In the genomic region with DNA sequence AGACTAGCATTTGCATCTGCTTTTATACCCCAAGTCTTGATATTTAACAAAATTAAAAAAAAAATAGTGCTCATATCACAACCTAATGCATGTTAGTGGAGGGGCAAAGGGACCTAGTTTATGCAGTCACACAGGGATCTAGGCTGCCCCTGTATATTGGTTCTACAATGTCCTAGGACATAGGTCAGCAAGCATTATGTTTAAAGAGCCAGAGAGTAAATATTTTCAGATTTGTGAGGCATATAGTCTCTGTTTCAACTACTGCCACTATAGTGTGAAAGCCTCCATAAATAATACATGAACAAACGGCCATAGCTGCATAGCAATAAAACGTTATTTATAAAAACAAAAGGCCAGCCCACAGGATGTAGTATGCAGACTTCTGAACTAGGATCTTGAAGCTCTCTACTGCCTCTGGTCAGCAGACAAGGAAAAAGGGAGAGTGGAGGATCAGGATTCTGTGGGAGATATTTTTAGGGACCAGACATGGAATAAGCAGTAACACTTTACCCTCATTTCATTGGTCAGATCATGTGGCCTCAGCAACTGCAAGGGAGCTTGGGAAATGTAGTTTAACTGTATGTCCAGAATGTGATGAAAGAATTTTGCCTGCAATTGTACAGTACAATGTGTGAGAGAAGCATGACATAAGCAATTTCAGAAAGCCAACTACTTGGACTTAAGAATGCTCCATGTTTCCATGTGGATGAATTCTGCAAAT, we compare ENCODE assay signal across 17 cellular contexts.
DNase-seq lines count a peak whose midpoint lies in the region; ATAC-seq, FAIRE-seq and TF ChIP-seq lines count a peak whose summit lies in the region.
"Had no signal": no experiment of that assay in that cellular context is flagged by ENCODE, and none has a peak within 500 bp of the region (broad histone marks: within the 10 kb centered on the region; RNA-seq: fewer than 3 reads in every experiment).

No MANE protein-coding gene starts in this region.

- H2BK20ac ChIP-seq in H1 (ENCODE audit: low read length) = no peak overlapping the region

- no peaks in the 10 kb centered on the region for H4K20me1 ChIP-seq in H1 (replicated peaks in 1 of 2; ENCODE audit: control insufficient read depth in 1 of 2, insufficient read depth in 2 of 2, low read length in 2 of 2)

- no peaks in the 10 kb centered on the region for H3K79me1 ChIP-seq in H1 (ENCODE audit: low read depth, low read length)

- no peak overlapping the region for H3K27ac Mint-ChIP-seq in MCF 10A (ENCODE audit: low read depth, unreplicated experiment)
- H3K27ac Mint-ChIP-seq: memory B cell; progenitor cell of endocrine pancreas; stimulated activated memory B cell treated with anti-CD40 and anti-IgM and Interleukin-4, amounts not matched to agents 10 μg/mL and 1 μg/mL and 100 μg/mL, for 72 hours had no signal

- H3K4me3 Mint-ChIP-seq in MCF 10A (ENCODE audit: unreplicated experiment) = no peak overlapping the region
- H3K4me3 Mint-ChIP-seq: memory B cell; stimulated activated memory B cell treated with anti-CD40 and anti-IgM and Interleukin-4, amounts not matched to agents 10 μg/mL and 1 μg/mL and 100 μg/mL, for 72 hours had no signal

- H3K4me1 ChIP-seq in breast epithelium (no peaks in the 10 kb centered on the region), H1 (replicated peaks in 1 of 4; ENCODE audit: control insufficient read depth in 3 of 4, insufficient read depth in 4 of 4, low read length in 3 of 4) (peaks cover 0 to 9% (median 5%) of the 10 kb centered on the region in 4 experiments; a peak in 4 of 7 replicates)

- H2BK12ac ChIP-seq in H1 (ENCODE audit: low read depth, low read length) = no peak overlapping the region

- no peaks in the 10 kb centered on the region for H3K36me3 Mint-ChIP-seq in MCF 10A (ENCODE audit: insufficient read depth, unreplicated experiment)
- H3K36me3 Mint-ChIP-seq: memory B cell; stimulated activated memory B cell treated with anti-CD40 and anti-IgM and Interleukin-4, amounts not matched to agents 10 μg/mL and 1 μg/mL and 100 μg/mL, for 72 hours had no signal

- peak; percentile 33 for ATAC-seq in sciatic nerve
- ATAC-seq in HG03280 (IDR thresholded peaks at IDR 0.05; ENCODE audit: unreplicated experiment) = no peak
- ATAC-seq: stimulated activated memory B cell treated with anti-CD40 and anti-IgM and Interleukin-4, amounts not matched to agents 10 μg/mL and 1 μg/mL and 100 μg/mL, for 72 hours had no signal

- H3K56ac ChIP-seq in H1 (replicated peaks; ENCODE audit: insufficient read length, low read depth, low read length) = no peak overlapping the region

- H4K8ac ChIP-seq in H1 (ENCODE audit: extremely low read depth, insufficient read depth, low read length) = no peak overlapping the region

- no peak for TF ChIP-seq EP300 in H1 (IDR thresholded peaks at IDR 0.05; ENCODE audit: borderline replicate concordance in 1 of 2, low read depth in 2 of 2, low read length in 2 of 2)

- no peak overlapping the region for H3K14ac ChIP-seq in H1 (ENCODE audit: insufficient read length)

- H2BK120ac ChIP-seq in H1 (replicated peaks; ENCODE audit: low read depth, low read length) = no peak overlapping the region

- H3K4ac ChIP-seq in H1 (replicated peaks; ENCODE audit: insufficient read length, low read depth, low read length) = no peak overlapping the region

- no peak overlapping the region for H3K23ac ChIP-seq in H1 (ENCODE audit: insufficient read length)

- DNase-seq in MCF 10A (ENCODE audit: unreplicated experiment) = peak; percentile 70
- DNase-seq in breast epithelium (ENCODE audit: low spot score in 2 of 2) = no peak
- peak; percentile 2 to 22 for DNase-seq in NCI-H1930 (lab: John Stamatoyannopoulos, UW)
- no peak for DNase-seq in H1 (ENCODE audit: low read depth in 1 of 2, low spot score in 2 of 2)
- no peak for DNase-seq in sciatic nerve (ENCODE audit: low spot score)
- DNase-seq in coronary artery (ENCODE audit: low spot score) = no peak
- DNase-seq in GM10266 (ENCODE audit: extremely low spot score) = no peak
- DNase-seq: activated CD4-positive, alpha-beta T cell treated with anti-CD3 and anti-CD28 coated beads, Interleukin-2, amount 50 U/mL, for 48 hours; caudate nucleus; hippocampal formation; NCI-H526 treated with DMSO at 0.1 percent for 48 hours; stimulated activated CD4-positive, alpha-beta T cell treated with anti-CD3 and anti-CD28 coated beads, Interleukin-2, amount 100 ng/mL, for 24 hours had no signal

- H2AK5ac ChIP-seq in H1 (ENCODE audit: low read depth, low read length) = no peak overlapping the region

- H3K18ac ChIP-seq in H1 (ENCODE audit: extremely low read depth, low read length) = no peak overlapping the region

- FAIRE-seq in H1 (lab: Jason Lieb, UNC) = peak; percentile 86

- no peak for TF ChIP-seq RAD21 in H1 (IDR thresholded peaks at IDR 0.05 in 1 of 2, conservative IDR thresholded peaks at IDR 0.05 in 1 of 2; ENCODE audit: low read depth in 2 of 2, low read length in 2 of 2)

- TF ChIP-seq CTCF in MCF 10A (IDR thresholded peaks at IDR 0.05; ENCODE audit: unreplicated experiment) (no peak), breast epithelium (IDR thresholded peaks at IDR 0.05) (no peak), H1 (IDR thresholded peaks at IDR 0.05; ENCODE audit: control extremely low read depth in 1 of 3, insufficient read depth in 1 of 3, low read depth in 1 of 3, low read length in 3 of 3) (no peak), coronary artery (IDR thresholded peaks at IDR 0.05) (no peak), GM10266 (IDR thresholded peaks at IDR 0.05; ENCODE audit: control insufficient read depth, insufficient read depth, low read depth, missing control alignments) (no peak)

- H3K9ac ChIP-seq in H1 (replicated peaks in 1 of 4; ENCODE audit: extremely low read depth in 1 of 4, low read depth in 3 of 4, low read length in 3 of 4) = no peak overlapping the region

- no TSS peak for BruUV-seq in MCF 10A (replicated peaks; lab: Mats Ljungman, UMichigan)

- no peak overlapping the region for H2BK15ac ChIP-seq in H1 (ENCODE audit: low read length)

- H3K79me2 ChIP-seq in H1 (ENCODE audit: control insufficient read depth in 1 of 2, insufficient read depth in 2 of 2, low read length in 2 of 2) = no peaks in the 10 kb centered on the region

- no peaks in the 10 kb centered on the region for H3K27me3 Mint-ChIP-seq in MCF 10A (ENCODE audit: insufficient read depth, unreplicated experiment)
- H3K27me3 Mint-ChIP-seq: memory B cell; progenitor cell of endocrine pancreas; stimulated activated memory B cell treated with anti-CD40 and anti-IgM and Interleukin-4, amounts not matched to agents 10 μg/mL and 1 μg/mL and 100 μg/mL, for 72 hours had no signal

- no peak overlapping the region for H4K91ac ChIP-seq in H1 (replicated peaks; ENCODE audit: insufficient read length, low read length)

- intact Hi-C loops in MCF 10A (cut with micrococcal nuclease) (no loop called here), breast epithelium (cut with DNase I; ENCODE audit: low total_unique reads) (no loop called here), sciatic nerve (cut with DNase I) (no loop called here)

- no peak overlapping the region for H2BK5ac ChIP-seq in H1 (ENCODE audit: low read depth, low read length)

- peaks cover 21% of the 10 kb centered on the region for H3K9me3 Mint-ChIP-seq in MCF 10A (ENCODE audit: unreplicated experiment)
- H3K9me3 Mint-ChIP-seq: stimulated activated memory B cell treated with anti-CD40 and anti-IgM and Interleukin-4, amounts not matched to agents 10 μg/mL and 1 μg/mL and 100 μg/mL, for 72 hours had no signal

- no peak overlapping the region for H4K5ac ChIP-seq in H1 (ENCODE audit: insufficient read length, low read depth, low read length)

- POLR2A ChIA-PET in MCF 10A (lab: Yijun Ruan, JAX) = interaction anchor here (0.6 kb wide), 1 partner anchor 1052 kb away, joined by 3 read pairs; no protein-coding TSS in a partner anchor
- POLR2A ChIA-PET in H1 (lab: Charles Lee; ENCODE audit: partially characterized antibody) = no interaction called here

- H3K4me1 Mint-ChIP-seq in MCF 10A (ENCODE audit: insufficient read depth, unreplicated experiment) = no peaks in the 10 kb centered on the region
- H3K4me1 Mint-ChIP-seq: memory B cell; stimulated activated memory B cell treated with anti-CD40 and anti-IgM and Interleukin-4, amounts not matched to agents 10 μg/mL and 1 μg/mL and 100 μg/mL, for 72 hours had no signal

- no peaks in the 10 kb centered on the region for H3K9me3 ChIP-seq in breast epithelium
- H3K9me3 ChIP-seq in H1 (ENCODE audit: insufficient read depth in 2 of 2, low read depth in 1 of 2, low read length in 1 of 2) = no peaks in the 10 kb centered on the region

- WGBS in H1 (ENCODE audit: extremely low coverage in 1 of 2, insufficient coverage in 1 of 2, insufficient read length in 1 of 2, insufficient replicate concordance in 2 of 2, low coverage in 1 of 2, low lambda C conversion rate in 2 of 2, missing lambda C conversion rate in 1 of 2), 2 experiments = 94% methylated on average over 2 of the region's 2 CpGs; no CpG with 5 or more reads in 1 of the 2 experiments

- CTCF ChIA-PET in MCF 10A (lab: Yijun Ruan, JAX) = interaction anchor here (0.7 kb wide), 1 partner anchor 28 kb away, joined by 3 read pairs; no protein-coding TSS in a partner anchor
- CTCF ChIA-PET in H1 (lab: Charles Lee; ENCODE audit: partially characterized antibody) = no interaction called here

- H3K27ac ChIP-seq in breast epithelium = no peak overlapping the region
- no peak overlapping the region for H3K27ac ChIP-seq in H1 (ENCODE audit: low read depth, low read length)
- no peak overlapping the region for H3K27ac ChIP-seq in coronary artery
- H3K27ac ChIP-seq: epithelial cell of prostate had no signal

- no peaks in the 10 kb centered on the region for H3K23me2 ChIP-seq in H1 (ENCODE audit: low read depth, low read length)

- peak overlapping the region; percentile 95 for H2AFZ ChIP-seq in H1 (ENCODE audit: low read length)

- no peak overlapping the region; a peak in 1 of 4 replicates for H3K4me2 ChIP-seq in H1 (ENCODE audit: insufficient read depth in 1 of 2, low read depth in 2 of 2, low read length in 2 of 2)

- H3K4me3 ChIP-seq in breast epithelium (no peak overlapping the region), H1 (ENCODE audit: extremely low read depth in 1 of 4, insufficient read depth in 2 of 4, low read depth in 3 of 4, low read length in 4 of 4) (no peak overlapping the region), coronary artery (no peak overlapping the region)

- TF ChIP-seq POLR2A in breast epithelium (IDR thresholded peaks at IDR 0.05) (no peak), H1 (IDR thresholded peaks at IDR 0.05; ENCODE audit: control extremely low read depth in 1 of 2, low read depth in 2 of 2, low read length in 2 of 2) (no peak)

- H3K36me3 ChIP-seq in breast epithelium = no peaks in the 10 kb centered on the region
- H3K36me3 ChIP-seq in H1 (ENCODE audit: control insufficient read depth in 2 of 4, insufficient read depth in 4 of 4, low read length in 3 of 4) = no peaks in the 10 kb centered on the region

- no peaks in the 10 kb centered on the region for H3K27me3 ChIP-seq in breast epithelium
- no peaks in the 10 kb centered on the region for H3K27me3 ChIP-seq in H1 (replicated peaks in 1 of 4; ENCODE audit: control insufficient read depth in 3 of 4, extremely low read depth in 1 of 4, insufficient read depth in 3 of 4, low read length in 3 of 4)

TF ChIP-seq in H1, 55 proteins besides CTCF, POLR2A, EP300 and RAD21 (continues in another document):
- peak; percentile 78 for TF ChIP-seq SIX5 (IDR thresholded peaks at IDR 0.05; ENCODE audit: low read depth, low read length)

Comparison
In these comparisons a context has a peak if more than half of its experiments do, and no peak if none do; other contexts are left out.
1. DNase-seq: peak in MCF 10A (single experiment) and NCI-H1930 (2 of 2); none in breast epithelium (0 of 2), H1 (0 of 2), sciatic nerve (single experiment), coronary artery (single experiment) and GM10266 (single experiment).